ENCODE assay signal across 15 cellular contexts in the genomic region with DNA sequence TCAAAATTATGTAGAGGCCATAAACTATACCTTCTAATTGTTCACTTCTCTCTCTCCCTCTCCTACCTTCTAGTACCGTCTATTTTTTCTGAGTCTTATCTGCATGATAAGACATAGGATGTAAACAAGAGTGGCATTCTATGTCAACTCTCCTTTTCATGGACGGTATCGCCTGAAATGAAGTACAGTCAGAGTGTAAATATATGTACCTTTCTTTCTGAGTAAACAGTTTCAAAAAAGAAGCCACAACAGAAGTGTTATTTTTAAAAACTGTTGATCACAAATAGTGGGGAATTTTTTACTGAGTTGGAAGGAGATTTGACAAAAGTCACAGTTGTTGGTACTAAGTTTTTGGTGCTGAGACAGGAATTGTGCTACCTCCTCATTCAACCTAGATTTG.
"Had no signal": no experiment of that assay in that cellular context is flagged by ENCODE, and none has a peak within 500 bp of the region (broad histone marks: within the 10 kb centered on the region; RNA-seq: fewer than 3 reads in every experiment).

No MANE protein-coding gene starts in this region.

- H3K9me3 Mint-ChIP-seq: endodermal cell; natural killer cell treated with Interleukin-12 subunit alpha and Interleukin-12 subunit beta and Interleukin-15 and Interleukin-18, amount 100 ng/mL, for 72 hours; stimulated activated naive B cell treated with anti-CD40 and anti-IgM and Interleukin-4, amounts not matched to agents 10 μg/mL and 1 μg/mL and 100 μg/mL, for 72 hours; T-helper 1 cell treated with Interleukin-12 subunit alpha and Interleukin-12 subunit beta and Interleukin-4 antibody, amounts not matched to agents 30 μg/mL and 1 μg/mL, for 36 hours had no signal

- H3K27me3 Mint-ChIP-seq: activated T-helper 17 cell treated with anti-CD3 and anti-CD28 coated beads, Interleukin-2, amount 50 U/mL, for 72 hours; natural killer cell treated with Interleukin-12 subunit alpha and Interleukin-12 subunit beta and Interleukin-15 and Interleukin-18, amount 100 ng/mL, for 72 hours; stimulated activated naive B cell treated with anti-CD40 and anti-IgM and Interleukin-4, amounts not matched to agents 10 μg/mL and 1 μg/mL and 100 μg/mL, for 72 hours had no signal

- DNase-seq: activated CD4-positive, alpha-beta T cell treated with anti-CD3 and anti-CD28 coated beads for 48 hours; activated naive CD4-positive, alpha-beta T cell treated with anti-CD3 and anti-CD28 coated beads, Interleukin-2, amount 50 U/mL, for 16 hours; cerebellar nuclear complex; dermis blood vessel endothelial cell; hippocampal formation; right lobe of liver; stimulated activated CD4-positive, alpha-beta T cell treated with anti-CD3 and anti-CD28 coated beads, Interleukin-2, amount 100 ng/mL, for 24 hours; stimulated activated naive B cell treated with anti-CD40 and anti-IgM and Interleukin-4, amounts not matched to agents 10 μg/mL and 1 μg/mL and 100 μg/mL, for 72 hours had no signal

- H3K27ac ChIP-seq: right lobe of liver, transverse colon had no signal

- H3K4me3 ChIP-seq: mucosa of descending colon, psoas muscle, right lobe of liver, transverse colon had no signal

- H3K4me1 ChIP-seq: psoas muscle, right lobe of liver had no signal

- H3K4me1 Mint-ChIP-seq: activated T-helper 17 cell treated with anti-CD3 and anti-CD28 coated beads, Interleukin-2, amount 50 U/mL, for 72 hours; stimulated activated naive B cell treated with anti-CD40 and anti-IgM and Interleukin-4, amounts not matched to agents 10 μg/mL and 1 μg/mL and 100 μg/mL, for 72 hours had no signal

- ATAC-seq: activated T-helper 17 cell treated with anti-CD3 and anti-CD28 coated beads, Interleukin-2, amount 50 U/mL, for 72 hours; natural killer cell treated with Interleukin-12 subunit alpha and Interleukin-12 subunit beta and Interleukin-15 and Interleukin-18, amount 100 ng/mL, for 72 hours; stimulated activated naive B cell treated with anti-CD40 and anti-IgM and Interleukin-4, amounts not matched to agents 10 μg/mL and 1 μg/mL and 100 μg/mL, for 72 hours had no signal

- H3K36me3 Mint-ChIP-seq: natural killer cell treated with Interleukin-12 subunit alpha and Interleukin-12 subunit beta and Interleukin-15 and Interleukin-18, amount 100 ng/mL, for 72 hours; stimulated activated naive B cell treated with anti-CD40 and anti-IgM and Interleukin-4, amounts not matched to agents 10 μg/mL and 1 μg/mL and 100 μg/mL, for 72 hours had no signal

- H3K27ac Mint-ChIP-seq: activated T-helper 17 cell treated with anti-CD3 and anti-CD28 coated beads, Interleukin-2, amount 50 U/mL, for 72 hours; natural killer cell treated with Interleukin-12 subunit alpha and Interleukin-12 subunit beta and Interleukin-15 and Interleukin-18, amount 100 ng/mL, for 72 hours; stimulated activated naive B cell treated with anti-CD40 and anti-IgM and Interleukin-4, amounts not matched to agents 10 μg/mL and 1 μg/mL and 100 μg/mL, for 72 hours; T-helper 1 cell treated with Interleukin-12 subunit alpha and Interleukin-12 subunit beta and Interleukin-4 antibody, amounts not matched to agents 30 μg/mL and 1 μg/mL, for 36 hours had no signal

- H3K4me3 Mint-ChIP-seq: activated T-helper 17 cell treated with anti-CD3 and anti-CD28 coated beads, Interleukin-2, amount 50 U/mL, for 72 hours; endodermal cell; natural killer cell treated with Interleukin-12 subunit alpha and Interleukin-12 subunit beta and Interleukin-15 and Interleukin-18, amount 100 ng/mL, for 72 hours; stimulated activated naive B cell treated with anti-CD40 and anti-IgM and Interleukin-4, amounts not matched to agents 10 μg/mL and 1 μg/mL and 100 μg/mL, for 72 hours; T-helper 1 cell treated with Interleukin-12 subunit alpha and Interleukin-12 subunit beta and Interleukin-4 antibody, amounts not matched to agents 30 μg/mL and 1 μg/mL, for 36 hours had no signal

- H3K36me3 ChIP-seq: right lobe of liver, transverse colon had no signal

- H3K9me3 ChIP-seq: mucosa of descending colon, psoas muscle, right lobe of liver, transverse colon had no signal

- H3K27me3 ChIP-seq: right lobe of liver, transverse colon had no signal
